ENCODE assay signal across 1 cellular context in genomic region chr2:84526562-84526961, GRCh38.
TF ChIP-seq lines count a peak whose summit lies in the region.

No MANE protein-coding gene starts in this region.

TF ChIP-seq in GM23338, 12 proteins besides CTCF, POLR2A, EP300 and RAD21 (continued from another document):
- TF ChIP-seq, protein P1, sequence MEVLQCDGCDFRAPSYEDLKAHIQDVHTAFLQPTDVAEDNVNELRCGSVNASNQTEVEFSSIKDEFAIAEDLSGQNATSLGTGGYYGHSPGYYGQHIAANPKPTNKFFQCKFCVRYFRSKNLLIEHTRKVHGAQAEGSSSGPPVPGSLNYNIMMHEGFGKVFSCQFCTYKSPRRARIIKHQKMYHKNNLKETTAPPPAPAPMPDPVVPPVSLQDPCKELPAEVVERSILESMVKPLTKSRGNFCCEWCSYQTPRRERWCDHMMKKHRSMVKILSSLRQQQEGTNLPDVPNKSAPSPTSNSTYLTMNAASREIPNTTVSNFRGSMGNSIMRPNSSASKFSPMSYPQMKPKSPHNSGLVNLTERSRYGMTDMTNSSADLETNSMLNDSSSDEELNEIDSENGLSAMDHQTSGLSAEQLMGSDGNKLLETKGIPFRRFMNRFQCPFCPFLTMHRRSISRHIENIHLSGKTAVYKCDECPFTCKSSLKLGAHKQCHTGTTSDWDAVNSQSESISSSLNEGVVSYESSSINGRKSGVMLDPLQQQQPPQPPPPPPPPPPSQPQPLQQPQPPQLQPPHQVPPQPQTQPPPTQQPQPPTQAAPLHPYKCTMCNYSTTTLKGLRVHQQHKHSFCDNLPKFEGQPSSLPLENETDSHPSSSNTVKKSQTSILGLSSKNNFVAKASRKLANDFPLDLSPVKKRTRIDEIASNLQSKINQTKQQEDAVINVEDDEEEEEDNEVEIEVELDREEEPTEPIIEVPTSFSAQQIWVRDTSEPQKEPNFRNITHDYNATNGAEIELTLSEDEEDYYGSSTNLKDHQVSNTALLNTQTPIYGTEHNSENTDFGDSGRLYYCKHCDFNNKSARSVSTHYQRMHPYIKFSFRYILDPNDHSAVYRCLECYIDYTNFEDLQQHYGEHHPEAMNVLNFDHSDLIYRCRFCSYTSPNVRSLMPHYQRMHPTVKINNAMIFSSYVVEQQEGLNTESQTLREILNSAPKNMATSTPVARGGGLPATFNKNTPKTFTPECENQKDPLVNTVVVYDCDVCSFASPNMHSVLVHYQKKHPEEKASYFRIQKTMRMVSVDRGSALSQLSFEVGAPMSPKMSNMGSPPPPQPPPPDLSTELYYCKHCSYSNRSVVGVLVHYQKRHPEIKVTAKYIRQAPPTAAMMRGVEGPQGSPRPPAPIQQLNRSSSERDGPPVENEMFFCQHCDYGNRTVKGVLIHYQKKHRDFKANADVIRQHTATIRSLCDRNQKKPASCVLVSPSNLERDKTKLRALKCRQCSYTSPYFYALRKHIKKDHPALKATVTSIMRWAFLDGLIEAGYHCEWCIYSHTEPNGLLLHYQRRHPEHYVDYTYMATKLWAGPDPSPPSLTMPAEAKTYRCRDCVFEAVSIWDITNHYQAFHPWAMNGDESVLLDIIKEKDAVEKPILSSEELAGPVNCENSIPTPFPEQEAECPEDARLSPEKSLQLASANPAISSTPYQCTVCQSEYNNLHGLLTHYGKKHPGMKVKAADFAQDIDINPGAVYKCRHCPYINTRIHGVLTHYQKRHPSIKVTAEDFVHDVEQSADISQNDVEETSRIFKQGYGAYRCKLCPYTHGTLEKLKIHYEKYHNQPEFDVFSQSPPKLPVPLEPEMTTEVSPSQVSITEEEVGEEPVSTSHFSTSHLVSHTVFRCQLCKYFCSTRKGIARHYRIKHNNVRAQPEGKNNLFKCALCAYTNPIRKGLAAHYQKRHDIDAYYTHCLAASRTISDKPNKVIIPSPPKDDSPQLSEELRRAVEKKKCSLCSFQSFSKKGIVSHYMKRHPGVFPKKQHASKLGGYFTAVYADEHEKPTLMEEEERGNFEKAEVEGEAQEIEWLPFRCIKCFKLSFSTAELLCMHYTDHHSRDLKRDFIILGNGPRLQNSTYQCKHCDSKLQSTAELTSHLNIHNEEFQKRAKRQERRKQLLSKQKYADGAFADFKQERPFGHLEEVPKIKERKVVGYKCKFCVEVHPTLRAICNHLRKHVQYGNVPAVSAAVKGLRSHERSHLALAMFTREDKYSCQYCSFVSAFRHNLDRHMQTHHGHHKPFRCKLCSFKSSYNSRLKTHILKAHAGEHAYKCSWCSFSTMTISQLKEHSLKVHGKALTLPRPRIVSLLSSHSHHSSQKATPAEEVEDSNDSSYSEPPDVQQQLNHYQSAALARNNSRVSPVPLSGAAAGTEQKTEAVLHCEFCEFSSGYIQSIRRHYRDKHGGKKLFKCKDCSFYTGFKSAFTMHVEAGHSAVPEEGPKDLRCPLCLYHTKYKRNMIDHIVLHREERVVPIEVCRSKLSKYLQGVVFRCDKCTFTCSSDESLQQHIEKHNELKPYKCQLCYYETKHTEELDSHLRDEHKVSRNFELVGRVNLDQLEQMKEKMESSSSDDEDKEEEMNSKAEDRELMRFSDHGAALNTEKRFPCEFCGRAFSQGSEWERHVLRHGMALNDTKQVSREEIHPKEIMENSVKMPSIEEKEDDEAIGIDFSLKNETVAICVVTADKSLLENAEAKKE (CRISPR knock-in tag; IDR thresholded peaks at IDR 0.05): no peak
- TF ChIP-seq EZH2 (IDR thresholded peaks at IDR 0.05; ENCODE audit: low read depth, unreplicated experiment) (no peak), EZH2phosphoT487 (IDR thresholded peaks at IDR 0.05; ENCODE audit: unreplicated experiment) (no peak), STAT1 (IDR thresholded peaks at IDR 0.05; ENCODE audit: unreplicated experiment) (no peak), ZNF114 (CRISPR knock-in tag; IDR thresholded peaks at IDR 0.05) (no peak)
